ENCODE assay signal across 2 cellular contexts in genomic region chr15:77871838-77872371, GRCh38.
TF ChIP-seq lines count a peak whose summit lies in the region.

No MANE protein-coding gene starts in this region.

TF ChIP-seq in HCT116, 20 proteins besides CTCF, POLR2A, EP300 and RAD21:
- TF ChIP-seq FOSL1 (IDR thresholded peaks at IDR 0.05; ENCODE audit: low read depth) (no peak), YY1 (IDR thresholded peaks at IDR 0.05; ENCODE audit: extremely low read depth, insufficient replicate concordance, low read depth, low read length) (no peak)

TF ChIP-seq in GM12878, 131 proteins besides CTCF, POLR2A, EP300 and RAD21:
- TF ChIP-seq IKZF1 (conservative IDR thresholded peaks at IDR 0.05) (no peak), ZNF622 (IDR thresholded peaks at IDR 0.05) (no peak), SUPT20H (IDR thresholded peaks at IDR 0.05; ENCODE audit: borderline replicate concordance, control insufficient read depth, low read depth, low read length) (no peak), ZNF384 (IDR thresholded peaks at IDR 0.05; ENCODE audit: borderline replicate concordance, low read depth, low read length) (no peak), TCF12 (IDR thresholded peaks at IDR 0.05; ENCODE audit: low read depth, low read length) (no peak), TBL1XR1 (IDR thresholded peaks at IDR 0.05; ENCODE audit: low read depth, low read length) (no peak), ZBTB11 (CRISPR knock-in tag; IDR thresholded peaks at IDR 0.05) (no peak), YY1 (IDR thresholded peaks at IDR 0.05; ENCODE audit: low read depth, low read length) (no peak), TCF3 (IDR thresholded peaks at IDR 0.05; ENCODE audit: borderline replicate concordance, insufficient read depth, low read depth, low read length) (no peak), POLR2AphosphoS5 (IDR thresholded peaks at IDR 0.05; ENCODE audit: low read length) (no peak), PML (IDR thresholded peaks at IDR 0.05; ENCODE audit: low read length) (no peak), STAT3 (IDR thresholded peaks at IDR 0.05; ENCODE audit: low read depth, low read length) (no peak), CBFB (IDR thresholded peaks at IDR 0.05; ENCODE audit: low read depth) (no peak), TAF1 (IDR thresholded peaks at IDR 0.05; ENCODE audit: borderline replicate concordance, low read depth, low read length) (no peak), RCOR1 (conservative IDR thresholded peaks at IDR 0.05; ENCODE audit: low read depth, low read length) (no peak), HDAC2 (IDR thresholded peaks at IDR 0.05) (no peak), KLF5 (IDR thresholded peaks at IDR 0.05; ENCODE audit: partially characterized antibody) (no peak), BCL11A (IDR thresholded peaks at IDR 0.05; ENCODE audit: low read depth, low read length) (no peak)
- TF ChIP-seq, protein P1, sequence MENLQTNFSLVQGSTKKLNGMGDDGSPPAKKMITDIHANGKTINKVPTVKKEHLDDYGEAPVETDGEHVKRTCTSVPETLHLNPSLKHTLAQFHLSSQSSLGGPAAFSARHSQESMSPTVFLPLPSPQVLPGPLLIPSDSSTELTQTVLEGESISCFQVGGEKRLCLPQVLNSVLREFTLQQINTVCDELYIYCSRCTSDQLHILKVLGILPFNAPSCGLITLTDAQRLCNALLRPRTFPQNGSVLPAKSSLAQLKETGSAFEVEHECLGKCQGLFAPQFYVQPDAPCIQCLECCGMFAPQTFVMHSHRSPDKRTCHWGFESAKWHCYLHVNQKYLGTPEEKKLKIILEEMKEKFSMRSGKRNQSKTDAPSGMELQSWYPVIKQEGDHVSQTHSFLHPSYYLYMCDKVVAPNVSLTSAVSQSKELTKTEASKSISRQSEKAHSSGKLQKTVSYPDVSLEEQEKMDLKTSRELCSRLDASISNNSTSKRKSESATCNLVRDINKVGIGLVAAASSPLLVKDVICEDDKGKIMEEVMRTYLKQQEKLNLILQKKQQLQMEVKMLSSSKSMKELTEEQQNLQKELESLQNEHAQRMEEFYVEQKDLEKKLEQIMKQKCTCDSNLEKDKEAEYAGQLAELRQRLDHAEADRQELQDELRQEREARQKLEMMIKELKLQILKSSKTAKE (IDR thresholded peaks at IDR 0.05; ENCODE audit: low read depth, poor library complexity, severe bottlenecking): no peak
- TF ChIP-seq, protein P2, sequence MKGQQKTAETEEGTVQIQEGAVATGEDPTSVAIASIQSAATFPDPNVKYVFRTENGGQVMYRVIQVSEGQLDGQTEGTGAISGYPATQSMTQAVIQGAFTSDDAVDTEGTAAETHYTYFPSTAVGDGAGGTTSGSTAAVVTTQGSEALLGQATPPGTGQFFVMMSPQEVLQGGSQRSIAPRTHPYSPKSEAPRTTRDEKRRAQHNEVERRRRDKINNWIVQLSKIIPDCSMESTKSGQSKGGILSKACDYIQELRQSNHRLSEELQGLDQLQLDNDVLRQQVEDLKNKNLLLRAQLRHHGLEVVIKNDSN (IDR thresholded peaks at IDR 0.05; ENCODE audit: borderline replicate concordance, extremely low read length, insufficient read depth, low read depth, low read length): no peak
